In genomic region chr3:111465081-111465670, GRCh38 we compare ENCODE assay signal across 19 cellular contexts.
A peak's percentile ranks its signal among the peaks of the same experiment; 100 is the strongest.
DNase-seq lines count a peak whose midpoint lies in the region.
"Had no signal": no experiment of that assay in that cellular context is flagged by ENCODE, and none has a peak within 500 bp of the region (broad histone marks: within the 10 kb centered on the region; RNA-seq: fewer than 3 reads in every experiment).

No MANE protein-coding gene starts in this region.

- peak; percentile 89 for DNase-seq in NCI-H1694 treated with DMSO at 0.1 percent for 48 hours (lab: John Stamatoyannopoulos, UW)
- DNase-seq in SK-N-DZ (ENCODE audit: low spot score) = peak; percentile 17
- peak; percentile 16 for DNase-seq in myocyte (ENCODE audit: low read depth)
- no peak for DNase-seq in GM03348 (ENCODE audit: low spot score)
- no peak for DNase-seq in NCI-H1092 (lab: John Stamatoyannopoulos, UW)
- no peak for DNase-seq in NCI-H1436 (lab: John Stamatoyannopoulos, UW)
- DNase-seq in amniotic stem cell (lab: John Stamatoyannopoulos, UW) = no peak
- DNase-seq: ACHN; CD4-positive, alpha-beta T cell; COR-L47; DND-41; KG1; NCI-H1105 treated with DMSO at 0.1 percent for 48 hours; NCI-H187; NCI-H2107; NCI-H2227 treated with DMSO at 0.1 percent for 48 hours; NCI-H510A; NCI-H774; OCI-M1 had no signal

Comparison
In these comparisons a context has a peak if more than half of its experiments do, and no peak if none do; other contexts are left out.
1. DNase-seq: peak in NCI-H1694 treated with DMSO at 0.1 percent for 48 hours (single experiment), SK-N-DZ (single experiment) and myocyte (single experiment); none in GM03348 (single experiment), NCI-H1092 (single experiment), NCI-H1436 (single experiment) and amniotic stem cell (single experiment).